21 cellular contexts compared by ENCODE assay signal in the genomic region with DNA sequence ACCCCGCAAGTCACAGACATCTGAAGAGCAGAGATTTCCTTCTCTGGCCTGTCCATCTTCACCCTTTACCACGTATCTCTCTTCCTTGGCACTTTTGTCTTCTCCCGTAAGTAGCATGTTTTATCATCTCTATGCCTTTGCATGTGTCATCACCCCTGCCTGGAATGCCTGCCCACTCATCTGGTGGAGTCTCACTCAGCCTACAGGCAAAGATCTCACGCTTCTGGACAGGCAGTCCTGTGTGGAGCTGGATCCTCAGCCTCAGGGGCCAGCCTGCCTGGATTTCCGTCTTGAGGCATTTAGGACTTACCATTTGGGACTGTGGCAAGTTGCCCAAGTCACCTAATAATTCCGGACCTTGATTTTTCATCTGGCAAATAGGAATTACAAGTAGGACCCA.
"Had no signal": no experiment of that assay in that cellular context is flagged by ENCODE, and none has a peak within 500 bp of the region (broad histone marks: within the 10 kb centered on the region; RNA-seq: fewer than 3 reads in every experiment).

No MANE protein-coding gene starts in this region.

- H3K27me3 Mint-ChIP-seq: activated B cell treated with CpG ODN at 0.5 μM for 24 hours had no signal

- H3K4me3 ChIP-seq: gastroesophageal sphincter, heart right ventricle, neural progenitor cell, ovary, skin epidermis, suprapubic skin, transverse colon, vagina had no signal

- H3K4me1 Mint-ChIP-seq: activated B cell treated with CpG ODN at 0.5 μM for 24 hours; activated naive CD8-positive, alpha-beta T cell treated with anti-CD3 and anti-CD28 coated beads for 36 hours; activated T-helper 17 cell treated with anti-CD3 and anti-CD28 coated beads, Interleukin-2, amount 50 U/mL, for 72 hours; naive thymus-derived CD4-positive, alpha-beta T cell; neural progenitor cell had no signal

- H3K36me3 ChIP-seq: gastroesophageal sphincter, heart right ventricle, neural progenitor cell, ovary, suprapubic skin, transverse colon, vagina had no signal

- H3K27me3 ChIP-seq: gastroesophageal sphincter, neural progenitor cell, ovary, transverse colon, vagina had no signal

- H3K9me3 ChIP-seq: gastroesophageal sphincter, heart right ventricle, ovary, suprapubic skin, transverse colon, vagina had no signal

- ATAC-seq: activated CD8-positive, alpha-beta T cell treated with anti-CD3 and anti-CD28 coated beads for 36 hours; activated T-helper 17 cell treated with anti-CD3 and anti-CD28 coated beads, Interleukin-2, amount 50 U/mL, for 72 hours; gastroesophageal sphincter; heart right ventricle; naive thymus-derived CD4-positive, alpha-beta T cell had no signal

- H3K4me1 ChIP-seq: heart right ventricle, suprapubic skin, transverse colon, vagina had no signal

- H3K27ac ChIP-seq: gastroesophageal sphincter, heart right ventricle, neural progenitor cell, ovary, skin epidermis, suprapubic skin, transverse colon, vagina had no signal

- H3K27ac Mint-ChIP-seq: activated B cell treated with CpG ODN at 0.5 μM for 24 hours; activated CD8-positive, alpha-beta T cell treated with anti-CD3 and anti-CD28 coated beads for 36 hours; activated naive CD8-positive, alpha-beta T cell treated with anti-CD3 and anti-CD28 coated beads for 36 hours; activated T-helper 17 cell treated with anti-CD3 and anti-CD28 coated beads, Interleukin-2, amount 50 U/mL, for 72 hours; neural progenitor cell; stimulated activated naive CD8-positive, alpha-beta T cell treated with anti-CD3 and anti-CD28 coated beads, Interleukin-15, Interleukin-2, amounts not matched to agents 100 ng/mL and 50 ng/mL, for 24 hours had no signal

- H3K9me3 Mint-ChIP-seq: activated B cell treated with CpG ODN at 0.5 μM for 24 hours; activated CD8-positive, alpha-beta T cell treated with anti-CD3 and anti-CD28 coated beads for 36 hours; activated naive CD8-positive, alpha-beta T cell treated with anti-CD3 and anti-CD28 coated beads for 36 hours; activated T-helper 17 cell treated with anti-CD3 and anti-CD28 coated beads, Interleukin-2, amount 50 U/mL, for 72 hours; neural progenitor cell; stimulated activated naive CD8-positive, alpha-beta T cell treated with anti-CD3 and anti-CD28 coated beads, Interleukin-15, Interleukin-2, amounts not matched to agents 100 ng/mL and 50 ng/mL, for 24 hours had no signal

- H3K4me3 Mint-ChIP-seq: activated B cell treated with CpG ODN at 0.5 μM for 24 hours; activated CD8-positive, alpha-beta T cell treated with anti-CD3 and anti-CD28 coated beads for 36 hours; activated naive CD8-positive, alpha-beta T cell treated with anti-CD3 and anti-CD28 coated beads for 36 hours; activated T-helper 17 cell treated with anti-CD3 and anti-CD28 coated beads, Interleukin-2, amount 50 U/mL, for 72 hours; naive thymus-derived CD4-positive, alpha-beta T cell; neural progenitor cell; stimulated activated naive CD8-positive, alpha-beta T cell treated with anti-CD3 and anti-CD28 coated beads, Interleukin-15, Interleukin-2, amounts not matched to agents 100 ng/mL and 50 ng/mL, for 24 hours had no signal

- DNase-seq: activated B cell treated with CpG ODN at 0.5 μM for 24 hours; activated CD4-positive, alpha-beta T cell treated with anti-CD3 and anti-CD28 coated beads for 4 hours; activated CD8-positive, alpha-beta T cell treated with anti-CD3 and anti-CD28 coated beads for 36 hours; activated naive CD4-positive, alpha-beta T cell; activated naive CD8-positive, alpha-beta T cell treated with anti-CD3 and anti-CD28 coated beads for 36 hours; activated T-cell treated with anti-CD3 and anti-CD28 coated beads, Interleukin-2, amount 50 U/mL, for 1 hour; amniotic stem cell; central memory CD4-positive, alpha-beta T cell; heart right ventricle; mesenchymal stem cell; naive thymus-derived CD4-positive, alpha-beta T cell; ovary; T-helper 9 cell; transverse colon had no signal

- H3K36me3 Mint-ChIP-seq: activated naive CD8-positive, alpha-beta T cell treated with anti-CD3 and anti-CD28 coated beads for 36 hours; naive thymus-derived CD4-positive, alpha-beta T cell; neural progenitor cell had no signal
